Comparison of ENCODE assay signal across 8 cellular contexts in the genomic region with DNA sequence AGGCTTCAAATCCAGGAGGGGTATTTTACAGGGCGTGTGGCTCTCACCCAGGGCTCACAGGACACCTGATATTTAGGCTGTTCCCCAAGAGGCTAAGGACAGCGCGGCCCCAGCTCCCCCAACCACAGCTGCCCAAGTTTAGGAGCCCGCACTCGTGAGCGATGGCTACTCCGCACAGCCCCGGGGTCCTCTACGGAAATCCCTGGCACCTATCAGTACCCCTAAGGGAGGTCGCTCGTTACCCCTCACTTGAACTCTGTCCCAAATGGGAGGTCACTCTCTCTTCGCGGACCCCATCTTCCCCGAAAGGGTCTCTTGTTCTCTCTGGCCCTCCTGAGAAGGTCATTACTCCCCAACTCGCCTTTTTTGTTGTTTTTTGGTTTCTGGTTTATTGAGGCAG. TPM values are rescaled to one million over a fixed set of nuclear protein-coding genes. Genes with fewer than 3 reads are reported as not detected.
A peak's percentile ranks its signal among the peaks of the same experiment; 100 is the strongest.
DNase-seq lines count a peak whose midpoint lies in the region; ATAC-seq and TF ChIP-seq lines count a peak whose summit lies in the region.

No MANE protein-coding gene starts in this region.

- H3K27ac ChIP-seq in right lobe of liver (peak overlapping the region in 2 of 3 donors; percentile 92 to 95), stomach (peak overlapping the region in 4 of 5 donors; percentile 86 to 97 (median 93))

- H3K27me3 Mint-ChIP-seq in activated CD4-positive, alpha-beta T cell treated with anti-CD3 and anti-CD28 coated beads, Interleukin-2, amount 10 ng/mL, durations not matched to agents 24 days and 14 days: no peaks in the 10 kb centered on the region
- H3K27me3 Mint-ChIP-seq in T-helper 17 cell: no peaks in the 10 kb centered on the region

- peak overlapping the region in 1 of 3 donors; percentile 66 for H3K4me3 ChIP-seq in right lobe of liver
- peak overlapping the region; percentile 54 to 81 (median 70) for H3K4me3 ChIP-seq in stomach

- H3K9me3 Mint-ChIP-seq in activated CD4-positive, alpha-beta T cell treated with anti-CD3 and anti-CD28 coated beads, Interleukin-2, amount 10 ng/mL, durations not matched to agents 24 days and 14 days: peaks cover 3% of the 10 kb centered on the region

- TF ChIP-seq POLR2A in right lobe of liver (IDR thresholded peaks at IDR 0.05) (no peak), stomach (IDR thresholded peaks at IDR 0.05) (no peak)

- H3K4me1 ChIP-seq in right lobe of liver (peaks cover 0 to 6% (median under 1%) of the 10 kb centered on the region in 4 donors), stomach (peaks cover 16 to 38% (median 32%) of the 10 kb centered on the region in 4 donors)

- H3K9me3 ChIP-seq in T-helper 17 cell (ENCODE audit: control insufficient read depth, low read length, poor library complexity, severe bottlenecking) (no peaks in the 10 kb centered on the region), right lobe of liver (no peaks in the 10 kb centered on the region), stomach (no peaks in the 10 kb centered on the region)

- peak; percentile 65 for DNase-seq in activated CD4-positive, alpha-beta T cell treated with anti-CD3 and anti-CD28 coated beads, Interleukin-2, amount 10 ng/mL, durations not matched to agents 24 days and 14 days
- DNase-seq in activated CD4-positive, alpha-beta T cell treated with anti-CD3 and anti-CD28 coated beads for 48 hours: no peak
- DNase-seq in T-helper 17 cell (no peak), right lobe of liver (peak in 1 of 3 donors; percentile 54), stomach (no peak), NOMO-1 treated with dmso at 0.1 percent for 144 hours (lab: John Stamatoyannopoulos, UW; ENCODE audit: unreplicated experiment) (no peak), HK-2 (ENCODE audit: unreplicated experiment) (no peak)

- H3K4me1 Mint-ChIP-seq in activated CD4-positive, alpha-beta T cell treated with anti-CD3 and anti-CD28 coated beads, Interleukin-2, amount 10 ng/mL, durations not matched to agents 24 days and 14 days: peaks cover 27% of the 10 kb centered on the region
- peaks cover 17% of the 10 kb centered on the region for H3K4me1 Mint-ChIP-seq in T-helper 17 cell

- no peak for ATAC-seq in T-helper 17 cell
- no peak for ATAC-seq in right lobe of liver
- ATAC-seq in GM18519 (IDR thresholded peaks at IDR 0.05; ENCODE audit: low FRiP score, unreplicated experiment): no peak

- H3K36me3 ChIP-seq in right lobe of liver (no peaks in the 10 kb centered on the region), stomach (no peaks in the 10 kb centered on the region)

- 60% methylated on average over 2 of the region's 15 CpGs for WGBS in right lobe of liver (ENCODE audit: insufficient coverage, low coverage, low lambda C conversion rate, missing lambda C conversion rate)
- WGBS in stomach, 5 donors: 88 to 93% (median 91%) methylated on average over 14 to 15 of the region's 15 CpGs

- H3K27me3 ChIP-seq in right lobe of liver: no peaks in the 10 kb centered on the region
- H3K27me3 ChIP-seq in stomach: no peaks in the 10 kb centered on the region

- no peak for TF ChIP-seq EP300 in stomach (IDR thresholded peaks at IDR 0.05)

- TF ChIP-seq CTCF in right lobe of liver (IDR thresholded peaks at IDR 0.05): no peak
- TF ChIP-seq CTCF in stomach (IDR thresholded peaks at IDR 0.05): no peak

- H3K4me3 Mint-ChIP-seq in activated CD4-positive, alpha-beta T cell treated with anti-CD3 and anti-CD28 coated beads, Interleukin-2, amount 10 ng/mL, durations not matched to agents 24 days and 14 days: peak overlapping the region; percentile 92
- H3K4me3 Mint-ChIP-seq in T-helper 17 cell: peak overlapping the region; percentile 96

- peak overlapping the region; percentile 89 for H3K27ac Mint-ChIP-seq in activated CD4-positive, alpha-beta T cell treated with anti-CD3 and anti-CD28 coated beads, Interleukin-2, amount 10 ng/mL, durations not matched to agents 24 days and 14 days
- H3K27ac Mint-ChIP-seq in T-helper 17 cell: peak overlapping the region; percentile 97

- intact Hi-C loops in activated CD4-positive, alpha-beta T cell treated with anti-CD3 and anti-CD28 coated beads, Interleukin-2, amount 10 ng/mL, durations not matched to agents 24 days and 14 days (cut with micrococcal nuclease): no loop called here
- intact Hi-C loops in right lobe of liver (cut with DNase I) (no loop called here), stomach (cut with DNase I; ENCODE audit: low total_unique reads) (no loop called here)

- peaks cover 18% of the 10 kb centered on the region for H3K36me3 Mint-ChIP-seq in activated CD4-positive, alpha-beta T cell treated with anti-CD3 and anti-CD28 coated beads, Interleukin-2, amount 10 ng/mL, durations not matched to agents 24 days and 14 days (ENCODE audit: low read depth)
- peaks cover under 1% of the 10 kb centered on the region for H3K36me3 Mint-ChIP-seq in T-helper 17 cell (ENCODE audit: low read depth)

RNA-seq across cellular contexts. Expression of a gene that starts 0.7 kb away (rescaled TPM):
- 20.9 and 25.9 TPM in 2 replicates for total RNA-seq in activated CD4-positive, alpha-beta T cell treated with anti-CD3 and anti-CD28 coated beads, Interleukin-2, amount 10 ng/mL, durations not matched to agents 24 days and 14 days
- 10 to 100 TPM; 42.8 to 53.5 TPM for total RNA-seq in T-helper 17 cell
- total RNA-seq in right lobe of liver: 10 to 100 TPM; 11.5 to 79.7 (median 21.9) TPM
- total RNA-seq in stomach: 10 to 100 TPM; 13.8 to 65.2 (median 28.8) TPM
- 10 to 100 TPM; 14.1 to 29.5 (median 24.0) TPM for polyA plus RNA-seq in stomach
